ENCODE assay signal across 1 cellular context in genomic region chr16:630815-631405, GRCh38.
TF ChIP-seq lines count a peak whose summit lies in the region.

TSS of gene WFIKKN1 (plus strand) at chr16:630985. CDS start at chr16:631254, 269 bp downstream.

TF ChIP-seq in HepG2, 621 proteins besides CTCF, POLR2A, EP300 and RAD21 (continued from another document):
- TF ChIP-seq HHEX (CRISPR knock-in tag; IDR thresholded peaks at IDR 0.05) = no peak
- peak; percentile 65 for TF ChIP-seq POLR2G (IDR thresholded peaks at IDR 0.05; ENCODE audit: low read depth, low read length)
- TF ChIP-seq ZNF558 (CRISPR knock-in tag; IDR thresholded peaks at IDR 0.05; ENCODE audit: borderline replicate concordance) = no peak
- TF ChIP-seq ARNT2 (CRISPR knock-in tag; IDR thresholded peaks at IDR 0.05; ENCODE audit: low read depth) = no peak
- peak; percentile 46; the same call in 1 of the 2 replicates for TF ChIP-seq RBFOX2 (IDR thresholded peaks at IDR 0.05; ENCODE audit: low read depth, low read length)
- TF ChIP-seq, protein P1, sequence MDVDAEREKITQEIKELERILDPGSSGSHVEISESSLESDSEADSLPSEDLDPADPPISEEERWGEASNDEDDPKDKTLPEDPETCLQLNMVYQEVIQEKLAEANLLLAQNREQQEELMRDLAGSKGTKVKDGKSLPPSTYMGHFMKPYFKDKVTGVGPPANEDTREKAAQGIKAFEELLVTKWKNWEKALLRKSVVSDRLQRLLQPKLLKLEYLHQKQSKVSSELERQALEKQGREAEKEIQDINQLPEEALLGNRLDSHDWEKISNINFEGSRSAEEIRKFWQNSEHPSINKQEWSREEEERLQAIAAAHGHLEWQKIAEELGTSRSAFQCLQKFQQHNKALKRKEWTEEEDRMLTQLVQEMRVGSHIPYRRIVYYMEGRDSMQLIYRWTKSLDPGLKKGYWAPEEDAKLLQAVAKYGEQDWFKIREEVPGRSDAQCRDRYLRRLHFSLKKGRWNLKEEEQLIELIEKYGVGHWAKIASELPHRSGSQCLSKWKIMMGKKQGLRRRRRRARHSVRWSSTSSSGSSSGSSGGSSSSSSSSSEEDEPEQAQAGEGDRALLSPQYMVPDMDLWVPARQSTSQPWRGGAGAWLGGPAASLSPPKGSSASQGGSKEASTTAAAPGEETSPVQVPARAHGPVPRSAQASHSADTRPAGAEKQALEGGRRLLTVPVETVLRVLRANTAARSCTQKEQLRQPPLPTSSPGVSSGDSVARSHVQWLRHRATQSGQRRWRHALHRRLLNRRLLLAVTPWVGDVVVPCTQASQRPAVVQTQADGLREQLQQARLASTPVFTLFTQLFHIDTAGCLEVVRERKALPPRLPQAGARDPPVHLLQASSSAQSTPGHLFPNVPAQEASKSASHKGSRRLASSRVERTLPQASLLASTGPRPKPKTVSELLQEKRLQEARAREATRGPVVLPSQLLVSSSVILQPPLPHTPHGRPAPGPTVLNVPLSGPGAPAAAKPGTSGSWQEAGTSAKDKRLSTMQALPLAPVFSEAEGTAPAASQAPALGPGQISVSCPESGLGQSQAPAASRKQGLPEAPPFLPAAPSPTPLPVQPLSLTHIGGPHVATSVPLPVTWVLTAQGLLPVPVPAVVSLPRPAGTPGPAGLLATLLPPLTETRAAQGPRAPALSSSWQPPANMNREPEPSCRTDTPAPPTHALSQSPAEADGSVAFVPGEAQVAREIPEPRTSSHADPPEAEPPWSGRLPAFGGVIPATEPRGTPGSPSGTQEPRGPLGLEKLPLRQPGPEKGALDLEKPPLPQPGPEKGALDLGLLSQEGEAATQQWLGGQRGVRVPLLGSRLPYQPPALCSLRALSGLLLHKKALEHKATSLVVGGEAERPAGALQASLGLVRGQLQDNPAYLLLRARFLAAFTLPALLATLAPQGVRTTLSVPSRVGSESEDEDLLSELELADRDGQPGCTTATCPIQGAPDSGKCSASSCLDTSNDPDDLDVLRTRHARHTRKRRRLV (CRISPR knock-in tag; IDR thresholded peaks at IDR 0.05) = 0 out of 2 replicates have a peak, but pooled peaks have one; percentile 54
- TF ChIP-seq HMGXB4 (CRISPR knock-in tag; IDR thresholded peaks at IDR 0.05; ENCODE audit: borderline replicate concordance in 1 of 2, low read depth in 1 of 2) = peak; percentile 22 to 80; a peak in 2 of 4 replicates
- no peak for TF ChIP-seq ZGPAT (CRISPR knock-in tag; IDR thresholded peaks at IDR 0.05)
- peak; percentile 15; the same call in 1 of the 2 replicates for TF ChIP-seq ERF (CRISPR knock-in tag; IDR thresholded peaks at IDR 0.05)
- peak; percentile 58; the same call in 1 of the 2 replicates for TF ChIP-seq SAP130 (CRISPR knock-in tag; IDR thresholded peaks at IDR 0.05; ENCODE audit: low read depth)
- TF ChIP-seq KMT2A (CRISPR knock-in tag; IDR thresholded peaks at IDR 0.05) = no peak
- TF ChIP-seq, protein P2, sequence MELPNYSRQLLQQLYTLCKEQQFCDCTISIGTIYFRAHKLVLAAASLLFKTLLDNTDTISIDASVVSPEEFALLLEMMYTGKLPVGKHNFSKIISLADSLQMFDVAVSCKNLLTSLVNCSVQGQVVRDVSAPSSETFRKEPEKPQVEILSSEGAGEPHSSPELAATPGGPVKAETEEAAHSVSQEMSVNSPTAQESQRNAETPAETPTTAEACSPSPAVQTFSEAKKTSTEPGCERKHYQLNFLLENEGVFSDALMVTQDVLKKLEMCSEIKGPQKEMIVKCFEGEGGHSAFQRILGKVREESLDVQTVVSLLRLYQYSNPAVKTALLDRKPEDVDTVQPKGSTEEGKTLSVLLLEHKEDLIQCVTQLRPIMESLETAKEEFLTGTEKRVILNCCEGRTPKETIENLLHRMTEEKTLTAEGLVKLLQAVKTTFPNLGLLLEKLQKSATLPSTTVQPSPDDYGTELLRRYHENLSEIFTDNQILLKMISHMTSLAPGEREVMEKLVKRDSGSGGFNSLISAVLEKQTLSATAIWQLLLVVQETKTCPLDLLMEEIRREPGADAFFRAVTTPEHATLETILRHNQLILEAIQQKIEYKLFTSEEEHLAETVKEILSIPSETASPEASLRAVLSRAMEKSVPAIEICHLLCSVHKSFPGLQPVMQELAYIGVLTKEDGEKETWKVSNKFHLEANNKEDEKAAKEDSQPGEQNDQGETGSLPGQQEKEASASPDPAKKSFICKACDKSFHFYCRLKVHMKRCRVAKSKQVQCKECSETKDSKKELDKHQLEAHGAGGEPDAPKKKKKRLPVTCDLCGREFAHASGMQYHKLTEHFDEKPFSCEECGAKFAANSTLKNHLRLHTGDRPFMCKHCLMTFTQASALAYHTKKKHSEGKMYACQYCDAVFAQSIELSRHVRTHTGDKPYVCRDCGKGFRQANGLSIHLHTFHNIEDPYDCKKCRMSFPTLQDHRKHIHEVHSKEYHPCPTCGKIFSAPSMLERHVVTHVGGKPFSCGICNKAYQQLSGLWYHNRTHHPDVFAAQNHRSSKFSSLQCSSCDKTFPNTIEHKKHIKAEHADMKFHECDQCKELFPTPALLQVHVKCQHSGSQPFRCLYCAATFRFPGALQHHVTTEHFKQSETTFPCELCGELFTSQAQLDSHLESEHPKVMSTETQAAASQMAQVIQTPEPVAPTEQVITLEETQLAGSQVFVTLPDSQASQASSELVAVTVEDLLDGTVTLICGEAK (IDR thresholded peaks at IDR 0.05) = no peak
- TF ChIP-seq, protein P2 (CRISPR knock-in tag; IDR thresholded peaks at IDR 0.05) = 0 out of 2 replicates have a peak, but pooled peaks have one; percentile 19
- TF ChIP-seq PRMT3 (CRISPR knock-in tag; IDR thresholded peaks at IDR 0.05; ENCODE audit: borderline replicate concordance, low read depth) = no peak
- peak; percentile 19; the same call in 1 of the 2 replicates for TF ChIP-seq SP2 (CRISPR knock-in tag; IDR thresholded peaks at IDR 0.05)
- TF ChIP-seq, protein P3, sequence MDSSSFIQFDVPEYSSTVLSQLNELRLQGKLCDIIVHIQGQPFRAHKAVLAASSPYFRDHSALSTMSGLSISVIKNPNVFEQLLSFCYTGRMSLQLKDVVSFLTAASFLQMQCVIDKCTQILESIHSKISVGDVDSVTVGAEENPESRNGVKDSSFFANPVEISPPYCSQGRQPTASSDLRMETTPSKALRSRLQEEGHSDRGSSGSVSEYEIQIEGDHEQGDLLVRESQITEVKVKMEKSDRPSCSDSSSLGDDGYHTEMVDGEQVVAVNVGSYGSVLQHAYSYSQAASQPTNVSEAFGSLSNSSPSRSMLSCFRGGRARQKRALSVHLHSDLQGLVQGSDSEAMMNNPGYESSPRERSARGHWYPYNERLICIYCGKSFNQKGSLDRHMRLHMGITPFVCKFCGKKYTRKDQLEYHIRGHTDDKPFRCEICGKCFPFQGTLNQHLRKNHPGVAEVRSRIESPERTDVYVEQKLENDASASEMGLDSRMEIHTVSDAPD (CRISPR knock-in tag; IDR thresholded peaks at IDR 0.05) = no peak
- TF ChIP-seq RARA (CRISPR knock-in tag; IDR thresholded peaks at IDR 0.05) = peak; percentile 22; the same call in 1 of the 2 replicates
TF ChIP-seq in HepG2: peak in this region for 95.
